1 cellular context compared by ENCODE assay signal in genomic region chr3:86969500-86970189, GRCh38.
TF ChIP-seq lines count a peak whose summit lies in the region.

No MANE protein-coding gene starts in this region.

TF ChIP-seq in HEK293, 187 proteins besides CTCF, POLR2A, EP300 and RAD21 (continued from another document):
- TF ChIP-seq INSM2 (tag by site-specific recombination; IDR thresholded peaks at IDR 0.05) (no peak), ZNF335 (tag by site-specific recombination; conservative IDR thresholded peaks at IDR 0.05) (no peak)
